9 cellular contexts compared by ENCODE assay signal in genomic region chr10:79239930-79240713, GRCh38.
DNase-seq lines count a peak whose midpoint lies in the region; ATAC-seq lines count a peak whose summit lies in the region.
"Had no signal": no experiment of that assay in that cellular context is flagged by ENCODE, and none has a peak within 500 bp of the region (broad histone marks: within the 10 kb centered on the region; RNA-seq: fewer than 3 reads in every experiment).

No MANE protein-coding gene starts in this region.

- DNase-seq in ELR (ENCODE audit: low read depth) (peak; percentile 35), SJSA1 (ENCODE audit: low read depth in 1 of 2, low spot score in 2 of 2) (peak; percentile 91 to 93), retina (peak; percentile 89), HuH-7.5 (ENCODE audit: low spot score) (no peak)

- no peaks in the 10 kb centered on the region for H3K9me3 ChIP-seq in SJSA1 (replicated peaks)
- no peaks in the 10 kb centered on the region for H3K9me3 ChIP-seq in iPS-18a (ENCODE audit: control insufficient read depth, low read depth, low read length)

- peaks cover 26% of the 10 kb centered on the region for H3K36me3 ChIP-seq in SJSA1
- H3K36me3 ChIP-seq in iPS-18a (ENCODE audit: control insufficient read depth, low read depth, low read length) = no peaks in the 10 kb centered on the region

- H3K4me1 ChIP-seq in SJSA1 (replicated peaks) (peaks cover 49% of the 10 kb centered on the region), iPS-18a (ENCODE audit: control insufficient read depth, low read depth, low read length) (peaks cover 51% of the 10 kb centered on the region)

- H3K4me3 ChIP-seq in SJSA1 (no peak overlapping the region), iPS-18a (ENCODE audit: low read length) (peak overlapping the region; percentile 48)
- H3K4me3 ChIP-seq: coronary artery had no signal

- H3K27ac ChIP-seq in SJSA1 (peak overlapping the region; percentile 72), iPS-18a (ENCODE audit: low read length) (no peak overlapping the region)

- no peaks in the 10 kb centered on the region for H3K27me3 ChIP-seq in SJSA1 (replicated peaks)
- peaks cover 79% of the 10 kb centered on the region for H3K27me3 ChIP-seq in iPS-18a (ENCODE audit: control insufficient read depth, insufficient read depth, low read length)

- H3K9ac ChIP-seq in iPS-18a (ENCODE audit: low read length) = peak overlapping the region; percentile 25

- no peak for ATAC-seq in HG02852 (IDR thresholded peaks at IDR 0.05; ENCODE audit: unreplicated experiment)
- ATAC-seq in GM18498 (IDR thresholded peaks at IDR 0.05; ENCODE audit: unreplicated experiment) = no peak
- no peak for ATAC-seq in HG03457 (IDR thresholded peaks at IDR 0.05; ENCODE audit: unreplicated experiment)
